1 cellular context compared by ENCODE assay signal in the genomic region with DNA sequence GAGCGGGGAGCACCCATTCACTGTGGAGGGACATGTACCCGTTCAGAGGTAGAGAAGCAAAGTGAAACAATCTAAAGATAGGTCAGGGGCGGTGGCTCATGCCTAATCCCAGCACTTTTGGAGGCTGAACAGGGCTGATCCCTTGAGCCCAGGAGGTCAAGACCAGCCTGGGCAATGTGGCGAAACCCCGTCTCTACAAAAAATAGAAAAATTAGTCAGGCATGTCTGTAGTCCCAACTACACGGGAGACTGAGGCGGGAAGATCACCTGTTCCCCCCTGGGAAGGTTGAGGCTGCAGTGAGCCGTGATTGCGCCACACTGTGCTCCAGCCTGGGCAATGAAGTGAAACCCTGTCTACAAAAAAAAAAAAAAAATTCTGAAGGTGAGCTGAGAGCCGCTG.
TF ChIP-seq lines count a peak whose summit lies in the region.

No MANE protein-coding gene starts in this region.

TF ChIP-seq in IMR-90, 13 proteins besides CTCF, POLR2A, EP300 and RAD21:
- TF ChIP-seq MAZ (IDR thresholded peaks at IDR 0.05; ENCODE audit: borderline replicate concordance, low read depth, low read length), result no peak
- no peak for TF ChIP-seq MXI1 (IDR thresholded peaks at IDR 0.05; ENCODE audit: borderline replicate concordance, low read depth, low read length)
- TF ChIP-seq NFE2L2 (IDR thresholded peaks at IDR 0.05; ENCODE audit: low read depth, low read length), result no peak
- TF ChIP-seq USF2 (IDR thresholded peaks at IDR 0.05; ENCODE audit: low read depth, low read length), result no peak
- no peak for TF ChIP-seq SMC3 (IDR thresholded peaks at IDR 0.05; ENCODE audit: low read depth, low read length)
- TF ChIP-seq CEBPB (IDR thresholded peaks at IDR 0.05; ENCODE audit: low read depth, low read length), result peak; percentile 62; the same call in 1 of the 2 replicates
- TF ChIP-seq RFX5 (IDR thresholded peaks at IDR 0.05; ENCODE audit: low read depth, low read length), result no peak
TF ChIP-seq in IMR-90: peak in this region for 1.
